Comparison of ENCODE assay signal across 20 cellular contexts in the genomic region with DNA sequence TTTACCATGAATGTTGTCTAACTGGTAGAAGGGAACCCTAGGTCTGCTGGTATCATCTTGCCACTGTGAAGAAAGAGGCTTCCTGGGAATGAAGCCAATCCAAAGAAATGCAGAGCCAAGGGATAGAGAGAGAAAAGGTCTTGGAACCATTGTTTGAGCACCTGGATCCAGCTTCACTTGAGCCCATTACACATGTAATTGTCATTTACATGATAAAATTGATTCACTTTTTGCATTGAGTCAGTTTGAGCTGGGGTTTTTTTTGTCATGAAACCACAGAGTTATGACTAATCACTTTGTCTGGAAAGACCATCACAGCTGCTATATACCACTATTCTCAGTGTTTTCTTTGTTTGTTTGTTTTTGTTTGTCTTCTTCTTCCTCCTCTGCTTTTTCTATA.
A peak's percentile ranks its signal among the peaks of the same experiment; 100 is the strongest.
DNase-seq lines count a peak whose midpoint lies in the region; TF ChIP-seq lines count a peak whose summit lies in the region.
"Had no signal": no experiment of that assay in that cellular context is flagged by ENCODE, and none has a peak within 500 bp of the region (broad histone marks: within the 10 kb centered on the region; RNA-seq: fewer than 3 reads in every experiment).

No MANE protein-coding gene starts in this region.

- TF ChIP-seq EP300 in tibial nerve (IDR thresholded peaks at IDR 0.05): no peak

- H3K9me2 ChIP-seq in GM23248 (ENCODE audit: insufficient read depth): no peaks in the 10 kb centered on the region

- intact Hi-C loops in colonic mucosa (cut with DNase I): no loop called here

- H3K9me3 ChIP-seq in GM23248 (ENCODE audit: low read depth): no peaks in the 10 kb centered on the region
- no peaks in the 10 kb centered on the region for H3K9me3 ChIP-seq in colonic mucosa
- H3K9me3 ChIP-seq in tibial nerve: peaks cover 0 to 2% (median 0%) of the 10 kb centered on the region in 4 donors
- H3K9me3 ChIP-seq: BE2C, MG63 had no signal

- in situ Hi-C loops in GM23248 (cut with MboI) (no loop called here), KBM-7 (cut with MboI; ENCODE audit: low pct_unique_long_range_greater_than_20kb, low sequenced_read_pairs) (no loop called here)

- H3K9me3 Mint-ChIP-seq in activated CD4-positive, alpha-beta T cell treated with anti-CD3 and anti-CD28 coated beads, Interleukin-2, amount 10 ng/mL, durations not matched to agents 7 days and 5 days: peaks cover 14% of the 10 kb centered on the region

- H4K20me1 ChIP-seq in GM23248 (ENCODE audit: insufficient read depth): no peaks in the 10 kb centered on the region

- TF ChIP-seq POLR2A in tibial nerve (IDR thresholded peaks at IDR 0.05): no peak

- H3K9ac ChIP-seq in GM23248 (no peak overlapping the region), colonic mucosa (ENCODE audit: low read depth in 2 of 2, low read length in 2 of 2) (no peak overlapping the region)

- H3K4me1 ChIP-seq in GM23248 (ENCODE audit: insufficient read depth): no peaks in the 10 kb centered on the region
- no peaks in the 10 kb centered on the region for H3K4me1 ChIP-seq in colonic mucosa
- no peaks in the 10 kb centered on the region for H3K4me1 ChIP-seq in tibial nerve
- H3K4me1 ChIP-seq: BE2C had no signal

- H3K4me3 ChIP-seq in GM23248 (no peak overlapping the region), colonic mucosa (no peak overlapping the region), tibial nerve (no peak overlapping the region)
- H3K4me3 ChIP-seq: MG63 had no signal

- H3K27ac ChIP-seq in GM23248 (no peak overlapping the region), colonic mucosa (no peak overlapping the region), tibial nerve (no peak overlapping the region)

- no peak overlapping the region for H3K4me2 ChIP-seq in GM23248 (ENCODE audit: unreplicated experiment)

- POLR2A ChIA-PET in activated CD4-positive, alpha-beta T cell treated with anti-CD3 and anti-CD28 coated beads, Interleukin-2, amount 10 ng/mL, durations not matched to agents 7 days and 5 days (lab: Charles Lee): no interaction called here

- no peaks in the 10 kb centered on the region for H3K36me3 Mint-ChIP-seq in activated CD4-positive, alpha-beta T cell treated with anti-CD3 and anti-CD28 coated beads, Interleukin-2, amount 10 ng/mL, durations not matched to agents 7 days and 5 days (ENCODE audit: low read depth)
- H3K36me3 Mint-ChIP-seq: CD4-positive, CD25-positive, alpha-beta regulatory T cell had no signal

- H3K27me3 ChIP-seq in GM23248 (replicated peaks; ENCODE audit: insufficient read depth) (no peaks in the 10 kb centered on the region), colonic mucosa (no peaks in the 10 kb centered on the region), tibial nerve (no peaks in the 10 kb centered on the region)
- H3K27me3 ChIP-seq: BE2C, MG63 had no signal

- no peaks in the 10 kb centered on the region for H3K4me1 Mint-ChIP-seq in activated CD4-positive, alpha-beta T cell treated with anti-CD3 and anti-CD28 coated beads, Interleukin-2, amount 10 ng/mL, durations not matched to agents 7 days and 5 days
- H3K4me1 Mint-ChIP-seq: CD4-positive, CD25-positive, alpha-beta regulatory T cell had no signal

- H3K79me2 ChIP-seq in GM23248 (ENCODE audit: insufficient read depth): no peaks in the 10 kb centered on the region

- H3F3A ChIP-seq in GM23248 (ENCODE audit: insufficient read depth): no peaks in the 10 kb centered on the region

- H3K27me3 Mint-ChIP-seq in activated CD4-positive, alpha-beta T cell treated with anti-CD3 and anti-CD28 coated beads, Interleukin-2, amount 10 ng/mL, durations not matched to agents 7 days and 5 days: no peaks in the 10 kb centered on the region

- DNase-seq in GM23248 (peak; percentile 2), NCI-H69 (lab: John Stamatoyannopoulos, UW) (peak; percentile 0), astrocyte of the hippocampus (ENCODE audit: low read depth, low spot score) (peak; percentile 1), kidney tubule cell (ENCODE audit: low spot score) (peak; percentile 4), colonic mucosa (no peak), tibial nerve (ENCODE audit: low spot score in 2 of 2) (no peak), KBM-7 (no peak)
- DNase-seq in activated CD4-positive, alpha-beta T cell treated with anti-CD3 and anti-CD28 coated beads, Interleukin-2, amount 10 ng/mL, durations not matched to agents 7 days and 5 days: no peak
- DNase-seq: BE2C; Calu3; CD4-positive, CD25-positive, alpha-beta regulatory T cell; EL; KG1; MG63; NCI-H1092; NCI-H1436 treated with DMSO at 0.1 percent for 48 hours; NCI-H2029; NCI-H2171; NCI-H526; SHP77 treated with DMSO at 0.1 percent for 48 hours had no signal

- no peaks in the 10 kb centered on the region for H3K36me3 ChIP-seq in GM23248 (ENCODE audit: low read depth)
- no peaks in the 10 kb centered on the region for H3K36me3 ChIP-seq in colonic mucosa
- no peaks in the 10 kb centered on the region for H3K36me3 ChIP-seq in tibial nerve
- H3K36me3 ChIP-seq: BE2C, MG63 had no signal

- no peak overlapping the region for H2AFZ ChIP-seq in GM23248

- TF ChIP-seq CTCF in colonic mucosa (IDR thresholded peaks at IDR 0.05): no peak
- TF ChIP-seq CTCF in tibial nerve (IDR thresholded peaks at IDR 0.05): no peak

- no peak overlapping the region for H3K4me3 Mint-ChIP-seq in activated CD4-positive, alpha-beta T cell treated with anti-CD3 and anti-CD28 coated beads, Interleukin-2, amount 10 ng/mL, durations not matched to agents 7 days and 5 days
- H3K4me3 Mint-ChIP-seq: CD4-positive, CD25-positive, alpha-beta regulatory T cell had no signal

- CTCF ChIA-PET in activated CD4-positive, alpha-beta T cell treated with anti-CD3 and anti-CD28 coated beads, Interleukin-2, amount 10 ng/mL, durations not matched to agents 7 days and 5 days (lab: Charles Lee): no interaction called here

- no peak overlapping the region for H3K27ac Mint-ChIP-seq in activated CD4-positive, alpha-beta T cell treated with anti-CD3 and anti-CD28 coated beads, Interleukin-2, amount 10 ng/mL, durations not matched to agents 7 days and 5 days
- H3K27ac Mint-ChIP-seq: CD4-positive, CD25-positive, alpha-beta regulatory T cell had no signal

Comparison
In these comparisons a context has a peak if more than half of its experiments do, and no peak if none do; other contexts are left out.
1. DNase-seq: peak in GM23248 (single experiment), NCI-H69 (single experiment), astrocyte of the hippocampus (single experiment) and kidney tubule cell (single experiment); none in colonic mucosa (single experiment), tibial nerve (0 of 2), activated CD4-positive, alpha-beta T cell treated with anti-CD3 and anti-CD28 coated beads, Interleukin-2, amount 10 ng/mL, durations not matched to agents 7 days and 5 days (single experiment) and KBM-7 (single experiment).